34 cellular contexts compared by ENCODE assay signal in genomic region chr2:88098558-88098900, GRCh38. TPM values are rescaled to one million over a fixed set of nuclear protein-coding genes. Genes with fewer than 3 reads are reported as not detected.
"Had no signal": no experiment of that assay in that cellular context is flagged by ENCODE, and none has a peak within 500 bp of the region (broad histone marks: within the 10 kb centered on the region; RNA-seq: fewer than 3 reads in every experiment).

No MANE protein-coding gene starts in this region.

- H3K9me3 ChIP-seq: neutrophil, pancreas, prostate gland, spleen, suprapubic skin, testis, tibial artery, transverse colon, upper lobe of right lung, uterus had no signal

- H3K27me3 ChIP-seq: neutrophil, pancreas, suprapubic skin, testis, tibial artery, transverse colon, upper lobe of right lung, uterus had no signal

- H3K27ac ChIP-seq: neutrophil, pancreas, prostate gland, skin epidermis, spleen, suprapubic skin, testis, tibial artery, transverse colon, upper lobe of right lung, uterus had no signal

- ATAC-seq: naive thymus-derived CD8-positive, alpha-beta T cell; natural killer cell treated with Interleukin-12 subunit alpha and Interleukin-12 subunit beta and Interleukin-15 and Interleukin-18, amount 100 ng/mL, for 72 hours; pancreas; right cardiac atrium; sciatic nerve; stimulated activated memory B cell treated with anti-CD40 and anti-IgM and Interleukin-4, amounts not matched to agents 10 μg/mL and 1 μg/mL and 100 μg/mL, for 72 hours; stimulated activated naive CD8-positive, alpha-beta T cell treated with anti-CD3 and anti-CD28 coated beads, Interleukin-15, amount 100 ng/mL, for 72 hours; stimulated activated naive CD8-positive, alpha-beta T cell treated with anti-CD3 and anti-CD28 coated beads, Interleukin-15, Interleukin-2, amounts not matched to agents 100 U/mL and 50 U/mL, for 24 hours; upper lobe of right lung had no signal

- H3K4me1 ChIP-seq: pancreas, prostate gland, spleen, testis, tibial artery, transverse colon, upper lobe of right lung, uterus had no signal

- DNase-seq: naive thymus-derived CD8-positive, alpha-beta T cell; nephron progenitor cell; nucleus accumbens; pancreas; right cardiac atrium; spleen; stimulated activated CD4-positive, alpha-beta T cell treated with anti-CD3 and anti-CD28 coated beads, Interleukin-12 subunit alpha, Interleukin-12 subunit beta, amount 100 ng/mL, for 4 hours; stimulated activated CD4-positive, alpha-beta T cell treated with anti-CD3 and anti-CD28 coated beads, Interleukin-1b, Interleukin-23, amount 100 ng/mL, for 48 hours; stimulated activated CD4-positive, alpha-beta T cell treated with anti-CD3 and anti-CD28 coated beads, Interleukin-4, amount 100 ng/mL, for 1 hour; stimulated activated CD4-positive, alpha-beta T cell treated with anti-CD3 and anti-CD28 coated beads, Interleukin-4, amount 100 ng/mL, for 4 hours; stimulated activated CD8-positive, alpha-beta memory T cell treated with anti-CD3 and anti-CD28 coated beads, Interleukin-4, amount 100 ng/mL, for 48 hours; stimulated activated naive CD4-positive, alpha-beta T cell; stimulated activated naive CD8-positive, alpha-beta T cell treated with anti-CD3 and anti-CD28 coated beads, Interleukin-15, amount 100 ng/mL, for 72 hours; stimulated activated naive CD8-positive, alpha-beta T cell treated with anti-CD3 and anti-CD28 coated beads, Interleukin-15, Interleukin-2, amounts not matched to agents 100 U/mL and 50 U/mL, for 24 hours; substantia nigra; testis; tibial artery; transverse colon; upper lobe of right lung; uterus had no signal

- H3K4me2 ChIP-seq: smooth muscle cell had no signal

- H3K4me3 ChIP-seq: pancreas, prostate gland, skin epidermis, smooth muscle cell, spleen, suprapubic skin, testis, tibial artery, transverse colon, upper lobe of right lung, uterus had no signal

- FAIRE-seq: pancreas had no signal

- H3K36me3 ChIP-seq: neutrophil, pancreas, prostate gland, spleen, suprapubic skin, tibial artery, transverse colon, upper lobe of right lung, uterus had no signal

RNA-seq across cellular contexts. Expression of gene FABP1, which starts 29.3 kb away (rescaled TPM):
- total RNA-seq: naive thymus-derived CD8-positive, alpha-beta T cell; natural killer cell treated with Interleukin-12 subunit alpha and Interleukin-12 subunit beta and Interleukin-15 and Interleukin-18, amount 100 ng/mL, for 72 hours; neural crest cell; omental fat pad; osteocyte; posterior vena cava; prostate gland; renal cortical epithelial cell; right cardiac atrium; sciatic nerve; smooth muscle cell; spleen; upper lobe of right lung; urinary bladder had no signal
- polyA plus RNA-seq: naive thymus-derived CD8-positive, alpha-beta T cell had no signal

RNA-seq across cellular contexts. Expression of gene SMYD1, which starts 30.9 kb away (rescaled TPM):
- total RNA-seq: naive thymus-derived CD8-positive, alpha-beta T cell; natural killer cell treated with Interleukin-12 subunit alpha and Interleukin-12 subunit beta and Interleukin-15 and Interleukin-18, amount 100 ng/mL, for 72 hours; neural crest cell; omental fat pad; osteocyte; posterior vena cava; renal cortical epithelial cell; smooth muscle cell; spleen; suprapubic skin; upper lobe of right lung had no signal
- polyA plus RNA-seq: naive thymus-derived CD8-positive, alpha-beta T cell; pancreas; smooth muscle cell had no signal
